Comparison of ENCODE assay signal across 25 cellular contexts in genomic region chr5:172433071-172433470, GRCh38. TPM values are rescaled to one million over a fixed set of nuclear protein-coding genes. Genes with fewer than 3 reads are reported as not detected.
DNase-seq lines count a peak whose midpoint lies in the region; ATAC-seq, FAIRE-seq and TF ChIP-seq lines count a peak whose summit lies in the region.
"Had no signal": no experiment of that assay in that cellular context is flagged by ENCODE, and none has a peak within 500 bp of the region (broad histone marks: within the 10 kb centered on the region; RNA-seq: fewer than 3 reads in every experiment).

No MANE protein-coding gene starts in this region.

- CTCF ChIA-PET in HepG2 (lab: Yijun Ruan, JAX; ENCODE audit: low intra/inter-chr PET ratio, low total read pairs), result no interaction called here

- BruUV-seq in HepG2 (replicated peaks; lab: Mats Ljungman, UMichigan), result no TSS peak

- FAIRE-seq in HepG2 (lab: Jason Lieb, UNC), result no peak
- FAIRE-seq: A549, D721Med, GM12878, GM19239, H1 had no signal

- no peak overlapping the region for H3K9ac ChIP-seq in HepG2 (ENCODE audit: insufficient read depth, low read depth, low read length)
- H3K9ac ChIP-seq: BLaER1 treated with 17β-estradiol and CSF1 and Interleukin-3, amounts not matched to agents 10 nM and 100 nM; GM23248 had no signal

- H3K36me3 ChIP-seq in HepG2 (replicated peaks in 1 of 2; ENCODE audit: control insufficient read depth in 1 of 2, insufficient read depth in 2 of 2, low read length in 2 of 2) (no peaks in the 10 kb centered on the region), right lobe of liver (no peaks in the 10 kb centered on the region), hepatocyte (replicated peaks; ENCODE audit: insufficient read depth, low read depth) (no peaks in the 10 kb centered on the region), vagina (no peaks in the 10 kb centered on the region)
- H3K36me3 ChIP-seq: BE2C had no signal

- no peak for TF ChIP-seq CTCF in HepG2 (CRISPR knock-in tag; IDR thresholded peaks at IDR 0.05)
- no peak for TF ChIP-seq CTCF in right lobe of liver (IDR thresholded peaks at IDR 0.05)
- no peak for TF ChIP-seq CTCF in hepatocyte (IDR thresholded peaks at IDR 0.05; ENCODE audit: poor library complexity)
- no peak for TF ChIP-seq CTCF in vagina (IDR thresholded peaks at IDR 0.05)

- no peaks in the 10 kb centered on the region for H3K79me2 ChIP-seq in HepG2 (ENCODE audit: insufficient read depth, low read length)
- H3K79me2 ChIP-seq in hepatocyte, result peaks cover 84% of the 10 kb centered on the region

- intact Hi-C loops in HepG2 (cut with micrococcal nuclease; ENCODE audit: unreplicated experiment), result no loop called here
- intact Hi-C loops in right lobe of liver (cut with DNase I), result no loop called here
- intact Hi-C loops in vagina (cut with DNase I), result no loop called here

- H2AFZ ChIP-seq in HepG2 (ENCODE audit: low read length) (no peak overlapping the region), hepatocyte (no peak overlapping the region)
- H2AFZ ChIP-seq: GM23248 had no signal

- TF ChIP-seq EP300 in HepG2 (IDR thresholded peaks at IDR 0.05; ENCODE audit: low read depth in 2 of 2, low read length in 2 of 2) (no peak), HepG2 (CRISPR knock-in tag; IDR thresholded peaks at IDR 0.05; ENCODE audit: borderline replicate concordance) (no peak)

- no peak for ATAC-seq in HepG2
- ATAC-seq in right lobe of liver, result no peak
- no peak for ATAC-seq in left lobe of liver
- ATAC-seq: A549, GM12878 had no signal

- no peak for TF ChIP-seq RAD21 in HepG2 (CRISPR knock-in tag; IDR thresholded peaks at IDR 0.05)

- H3K27me3 ChIP-seq in HepG2 (ENCODE audit: control insufficient read depth in 1 of 2, insufficient read depth in 2 of 2, low read length in 2 of 2) (no peaks in the 10 kb centered on the region; a peak in 1 of 5 replicates), right lobe of liver (no peaks in the 10 kb centered on the region), hepatocyte (no peaks in the 10 kb centered on the region), vagina (no peaks in the 10 kb centered on the region)
- H3K27me3 ChIP-seq: BE2C; BLaER1 treated with 17β-estradiol and CSF1 and Interleukin-3, amounts not matched to agents 10 nM and 100 nM had no signal

- H4K20me1 ChIP-seq in HepG2 (ENCODE audit: insufficient read depth, low read length) (no peaks in the 10 kb centered on the region), hepatocyte (ENCODE audit: insufficient read depth, poor library complexity, severe bottlenecking) (peaks cover 17% of the 10 kb centered on the region)

- H3K4me1 ChIP-seq in HepG2 (ENCODE audit: insufficient read depth, low read length) (peaks cover 50% of the 10 kb centered on the region), right lobe of liver (no peaks in the 10 kb centered on the region), hepatocyte (ENCODE audit: insufficient read depth) (peaks cover 27% of the 10 kb centered on the region), vagina (peaks cover 70% of the 10 kb centered on the region)

- no peak overlapping the region for H3K4me3 ChIP-seq in HepG2 (replicated peaks in 1 of 3; ENCODE audit: insufficient read depth in 1 of 3, low read depth in 2 of 3, low read length in 3 of 3)
- H3K4me3 ChIP-seq in right lobe of liver, result no peak overlapping the region
- H3K4me3 ChIP-seq in hepatocyte, result no peak overlapping the region
- no peak overlapping the region for H3K4me3 ChIP-seq in vagina
- H3K4me3 ChIP-seq: A549; BLaER1 treated with 17β-estradiol and CSF1 and Interleukin-3, amounts not matched to agents 10 nM and 100 nM; GM12878; GM23248 had no signal

- H3K4me2 ChIP-seq in HepG2 (ENCODE audit: low read depth, low read length) (no peak overlapping the region), hepatocyte (no peak overlapping the region)
- H3K4me2 ChIP-seq: A549 had no signal

- POLR2A ChIA-PET in HepG2 (lab: Yijun Ruan, JAX), result interaction anchor here (1.0 kb wide), 1 partner anchor 19 kb away, joined by 3 read pairs; no protein-coding TSS in a partner anchor

- in situ Hi-C loops in HepG2 (cut with HindIII; ENCODE audit: extremely low pct_ligation_motif_present, low pct_unique_long_range_greater_than_20kb), result no loop called here

- H3K9me3 ChIP-seq in HepG2 (ENCODE audit: low read length) (no peaks in the 10 kb centered on the region), right lobe of liver (no peaks in the 10 kb centered on the region), hepatocyte (ENCODE audit: low read depth) (no peaks in the 10 kb centered on the region), vagina (no peaks in the 10 kb centered on the region)
- H3K9me3 ChIP-seq: A549, BE2C had no signal

- H3K27ac ChIP-seq in HepG2 (ENCODE audit: extremely low read length, insufficient read depth, low read length) (no peak overlapping the region), right lobe of liver (no peak overlapping the region), hepatocyte (peak overlapping the region; percentile 22), vagina (peak overlapping the region; percentile 81)
- H3K27ac ChIP-seq: A549, GM23248 had no signal

- DNase-seq in HepG2 (ENCODE audit: low spot score), result no peak
- no peak for DNase-seq in right lobe of liver
- no peak for DNase-seq in hepatocyte (ENCODE audit: low spot score)
- no peak for DNase-seq in vagina (ENCODE audit: extremely low spot score in 2 of 2)
- no peak for DNase-seq in left lobe of liver (ENCODE audit: low spot score)
- DNase-seq in HT-29 (ENCODE audit: low spot score), result no peak
- DNase-seq: 8988T; ACHN; AML-193; BE2C; CD4-positive, alpha-beta T cell; CD8-positive, alpha-beta memory T cell; DMS 273 treated with DMSO at 0.1 percent for 48 hours; DMS79; EL; GDM1; GM23248; H7; HCEC 1CT had no signal

- 87% methylated on average over 3 of the region's 3 CpGs for WGBS in HepG2 (ENCODE audit: low lambda C conversion rate)
- WGBS in right lobe of liver (ENCODE audit: insufficient coverage, low coverage, low lambda C conversion rate, missing lambda C conversion rate), result 78% methylated on average over 3 of the region's 3 CpGs
- WGBS in hepatocyte (ENCODE audit: low lambda C conversion rate, missing lambda C conversion rate), result 87% methylated on average over 3 of the region's 3 CpGs

- no peaks in the 10 kb centered on the region for H3K9me2 ChIP-seq in hepatocyte (replicated peaks; ENCODE audit: insufficient read depth)

- TF ChIP-seq POLR2A in HepG2 (IDR thresholded peaks at IDR 0.05; ENCODE audit: insufficient read depth in 1 of 2, low read depth in 2 of 2, low read length in 2 of 2), result no peak
- TF ChIP-seq POLR2A in right lobe of liver (IDR thresholded peaks at IDR 0.05), result no peak
- no peak for TF ChIP-seq POLR2A in vagina (IDR thresholded peaks at IDR 0.05)

TF ChIP-seq in HepG2, 621 proteins besides CTCF, POLR2A, EP300 and RAD21:
- TF ChIP-seq ZNF296 (CRISPR knock-in tag; conservative IDR thresholded peaks at IDR 0.05), result no peak
- peak; percentile 56 for TF ChIP-seq RFX5 (IDR thresholded peaks at IDR 0.05; ENCODE audit: low read depth, low read length)
TF ChIP-seq in HepG2: peak in this region for 1.

RNA-seq across cellular contexts. Expression of gene SH3PXD2B, which starts 21.3 kb away (rescaled TPM):
- total RNA-seq in HepG2 (2016; rRNA removed; fragmentation: Illumina TruSeq; extraction: Trizol) (3.4 and 3.8 TPM in 2 replicates), right lobe of liver (1 to 10 TPM; 2.5 to 6.8 (median 5.2) TPM), hepatocyte (23.0 and 28.5 TPM in 2 replicates), vagina (30.9 TPM), left lobe of liver (3.8 TPM)
- 1.1 and 1.3 TPM in 2 replicates for total RNA-seq in HepG2 (2016; cell fraction: cytosol; rRNA removed; fragmentation: Illumina TruSeq; extraction: Trizol; ENCODE audit: low read depth)
- 3.2 and 3.8 TPM in 2 replicates for total RNA-seq in HepG2 (2016; cell fraction: insoluble cytoplasmic fraction; rRNA removed; fragmentation: Illumina TruSeq; extraction: Trizol)
- 1.5 and 2.4 TPM in 2 replicates for total RNA-seq in HepG2 (2016; cell fraction: membrane; rRNA removed; fragmentation: Illumina TruSeq; extraction: Trizol)
- total RNA-seq in HepG2 (2016; cell fraction: nucleus; rRNA removed; fragmentation: Illumina TruSeq; extraction: Trizol), result 3.8 TPM in 2 replicates
- polyA plus RNA-seq in HepG2 (2011; rRNA removed) (4.6 and 5.3 TPM in 2 replicates), hepatocyte (27.8 and 33.5 TPM in 2 replicates)
- polyA plus RNA-seq in HepG2 (2011; cell fraction: cytosol; rRNA removed), result 1.9 and 2.4 TPM in 2 replicates
- 6.3 and 6.6 TPM in 2 replicates for polyA plus RNA-seq in HepG2 (2011; cell fraction: nucleus; rRNA removed)
- polyA plus RNA-seq in HepG2 (2012), result 3.7 and 4.6 TPM in 2 replicates
- 0.45 and 0.58 TPM in 2 replicates for polyA plus RNA-seq in HepG2 (2016; cell fraction: cytosol; fragmentation: Illumina TruSeq; extraction: Trizol; ENCODE audit: low read depth)
- polyA plus RNA-seq in HepG2 (2016; cell fraction: insoluble cytoplasmic fraction; fragmentation: Illumina TruSeq; extraction: Trizol; ENCODE audit: low read depth), result 4.5 and 5.7 TPM in 2 replicates
- polyA plus RNA-seq in HepG2 (2016; cell fraction: membrane; fragmentation: Illumina TruSeq; extraction: Trizol; ENCODE audit: low read depth), result 0.58 and 1.3 TPM in 2 replicates
- 4.4 and 5.5 TPM in 2 replicates for polyA plus RNA-seq in HepG2 (2016; cell fraction: nucleus; fragmentation: Illumina TruSeq; extraction: Trizol; ENCODE audit: insufficient read depth, low read depth)
- 6.5 and 8.9 TPM in 2 replicates for polyA minus RNA-seq in HepG2 (2011; rRNA and poly(A)+ RNA removed; ENCODE audit: low replicate concordance)
- polyA minus RNA-seq in HepG2 (2011; cell fraction: cytosol; rRNA and poly(A)+ RNA removed), result 4.5 and 5.0 TPM in 2 replicates
- polyA minus RNA-seq in HepG2 (2011; cell fraction: nucleus; rRNA and poly(A)+ RNA removed), result 4.5 and 4.7 TPM in 2 replicates
- 1.3 and 1.9 TPM in 2 replicates for total RNA-seq in HT-29 (2014; rRNA removed; shearing (Covaris generic))
- polyA plus RNA-seq: CD8-positive, alpha-beta memory T cell had no signal

Comparison
In these comparisons a context has a peak if more than half of its experiments do, and no peak if none do; other contexts are left out.
1. H3K27ac ChIP-seq: peak in hepatocyte (single experiment) and vagina (single experiment); none in HepG2 (single experiment) and right lobe of liver (0 of 3).